9 cellular contexts compared by ENCODE assay signal in the genomic region with DNA sequence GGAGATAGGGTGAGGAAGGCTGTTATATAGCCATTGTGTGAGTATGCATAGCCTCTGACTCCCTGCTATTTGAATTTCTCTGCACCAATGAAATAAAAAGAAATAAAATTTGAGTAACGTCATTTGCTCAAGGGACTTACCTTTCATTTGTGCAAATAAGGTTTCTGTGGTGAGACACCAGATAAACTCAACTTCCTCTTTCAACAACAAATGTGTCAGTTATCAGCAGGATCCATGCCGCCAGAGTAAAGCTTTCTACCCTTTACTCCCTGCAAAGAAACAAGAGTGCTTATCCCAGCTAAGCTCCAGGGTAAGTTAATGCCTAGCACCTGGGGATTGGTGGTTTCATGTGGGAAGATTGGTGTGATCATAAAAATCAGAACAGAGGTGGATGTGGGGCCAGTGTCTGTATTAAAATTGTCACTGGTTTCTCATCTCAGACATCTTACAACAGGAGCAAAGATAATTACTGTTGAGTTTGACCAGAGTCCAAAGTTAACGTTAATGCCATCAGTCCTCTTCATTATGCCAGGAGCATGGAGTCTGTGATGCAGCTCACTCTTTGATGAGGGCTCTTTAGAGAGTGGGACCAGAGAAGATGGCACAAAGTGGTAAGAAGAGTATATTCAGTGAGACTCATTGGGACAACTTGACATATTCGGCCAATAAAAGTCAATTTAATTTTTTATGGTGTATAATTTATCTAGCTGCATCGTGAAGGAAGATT. TPM values are rescaled to one million over a fixed set of nuclear protein-coding genes. Genes with fewer than 3 reads are reported as not detected.
A peak's percentile ranks its signal among the peaks of the same experiment; 100 is the strongest.
DNase-seq lines count a peak whose midpoint lies in the region; ATAC-seq and TF ChIP-seq lines count a peak whose summit lies in the region.
"Had no signal": no experiment of that assay in that cellular context is flagged by ENCODE, and none has a peak within 500 bp of the region (broad histone marks: within the 10 kb centered on the region; RNA-seq: fewer than 3 reads in every experiment).

A gene with protein sequence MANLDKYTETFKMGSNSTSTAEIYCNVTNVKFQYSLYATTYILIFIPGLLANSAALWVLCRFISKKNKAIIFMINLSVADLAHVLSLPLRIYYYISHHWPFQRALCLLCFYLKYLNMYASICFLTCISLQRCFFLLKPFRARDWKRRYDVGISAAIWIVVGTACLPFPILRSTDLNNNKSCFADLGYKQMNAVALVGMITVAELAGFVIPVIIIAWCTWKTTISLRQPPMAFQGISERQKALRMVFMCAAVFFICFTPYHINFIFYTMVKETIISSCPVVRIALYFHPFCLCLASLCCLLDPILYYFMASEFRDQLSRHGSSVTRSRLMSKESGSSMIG (plus strand): TSS at position 206 of the 727 bp plus-strand sequence. CDS start 15,130 bp downstream, outside the sequence.

- CTCF ChIA-PET in A673 (lab: Charles Lee) = no interaction called here

- no peaks in the 10 kb centered on the region for H3K9me3 Mint-ChIP-seq in activated T-cell treated with anti-CD3 and anti-CD28 coated beads, Interleukin-2, amount 50 U/mL, for 4 hours
- H3K9me3 Mint-ChIP-seq in progenitor cell of endocrine pancreas (ENCODE audit: low read depth) = peaks cover 20% of the 10 kb centered on the region

- DNase-seq in GDM1 (lab: John Stamatoyannopoulos, UW) (peak; percentile 32), NCI-H146 treated with DMSO at 0.1 percent for 48 hours (lab: John Stamatoyannopoulos, UW; ENCODE audit: unreplicated experiment) (no peak), NCI-H2196 treated with DMSO at 0.1 percent for 48 hours (lab: John Stamatoyannopoulos, UW; ENCODE audit: unreplicated experiment) (no peak), A673 (ENCODE audit: low spot score) (no peak), progenitor cell of endocrine pancreas (ENCODE audit: low spot score, unreplicated experiment) (no peak)
- DNase-seq in activated T-cell treated with anti-CD3 and anti-CD28 coated beads, Interleukin-2, amount 50 U/mL, for 4 hours = no peak

- peaks cover 3% of the 10 kb centered on the region for H3K36me3 Mint-ChIP-seq in activated T-cell treated with anti-CD3 and anti-CD28 coated beads, Interleukin-2, amount 50 U/mL, for 4 hours (ENCODE audit: insufficient read depth)
- H3K36me3 Mint-ChIP-seq in progenitor cell of endocrine pancreas (ENCODE audit: insufficient read depth) = no peaks in the 10 kb centered on the region

- H3K9me3 ChIP-seq in A673 (ENCODE audit: low read depth, low read length, poor library complexity, severe bottlenecking) = no peaks in the 10 kb centered on the region

- H3K4me1 Mint-ChIP-seq in activated T-cell treated with anti-CD3 and anti-CD28 coated beads, Interleukin-2, amount 50 U/mL, for 4 hours (ENCODE audit: low read depth) = peaks cover 57% of the 10 kb centered on the region
- H3K4me1 Mint-ChIP-seq in progenitor cell of endocrine pancreas (ENCODE audit: low read depth) = no peaks in the 10 kb centered on the region

- H3K27ac ChIP-seq in A673 (ENCODE audit: low read depth, low read length, poor library complexity, severe bottlenecking) = no peak within 1 kb of the TSS

- H3K4me3 ChIP-seq in A673 (ENCODE audit: low read depth, low read length, poor library complexity, severe bottlenecking) = no peak within 1 kb of the TSS

- intact Hi-C loops in A673 (cut with micrococcal nuclease; ENCODE audit: unreplicated experiment) = no loop called here

- no peaks in the 10 kb centered on the region for H3K27me3 ChIP-seq in A673 (replicated peaks; ENCODE audit: insufficient read depth, low read depth, low read length, poor library complexity)

- H3K4me1 ChIP-seq in A673 (ENCODE audit: insufficient read depth, low read length, poor library complexity, severe bottlenecking) = no peaks in the 10 kb centered on the region

- H3K27me3 Mint-ChIP-seq in activated T-cell treated with anti-CD3 and anti-CD28 coated beads, Interleukin-2, amount 50 U/mL, for 4 hours (ENCODE audit: low read depth) = no peaks in the 10 kb centered on the region
- H3K27me3 Mint-ChIP-seq in progenitor cell of endocrine pancreas = no peaks in the 10 kb centered on the region

- no TSS peak for BruUV-seq in A673 (replicated peaks; lab: Mats Ljungman, UMichigan)

- POLR2A ChIA-PET in A673 (lab: Charles Lee; ENCODE audit: low non-redundant PET) = no interaction called here

- H3K4me3 Mint-ChIP-seq in activated T-cell treated with anti-CD3 and anti-CD28 coated beads, Interleukin-2, amount 50 U/mL, for 4 hours = peak within 1 kb of the TSS; percentile 90
- no peak within 1 kb of the TSS for H3K4me3 Mint-ChIP-seq in progenitor cell of endocrine pancreas (ENCODE audit: low read depth)

- peak; percentile 66 for ATAC-seq in GM19452 (IDR thresholded peaks at IDR 0.05; ENCODE audit: unreplicated experiment)
- ATAC-seq in HG03457 (IDR thresholded peaks at IDR 0.05; ENCODE audit: unreplicated experiment) = peak; percentile 54
- ATAC-seq in activated T-cell treated with anti-CD3 and anti-CD28 coated beads, Interleukin-2, amount 50 U/mL, for 4 hours = peak; percentile 75 to 79

- H3K36me3 ChIP-seq in A673 (ENCODE audit: insufficient read depth, low read length, poor library complexity, severe bottlenecking) = no peaks in the 10 kb centered on the region

- TF ChIP-seq CTCF in A673 (conservative IDR thresholded peaks at IDR 0.05; ENCODE audit: low read depth, low read length) (no peak), progenitor cell of endocrine pancreas (IDR thresholded peaks at IDR 0.05; ENCODE audit: unreplicated experiment) (no peak)

- H3K27ac Mint-ChIP-seq in progenitor cell of endocrine pancreas = no peak within 1 kb of the TSS

RNA-seq across cellular contexts. Expression of the gene that starts here (rescaled TPM):
- total RNA-seq in activated T-cell treated with anti-CD3 and anti-CD28 coated beads, Interleukin-2, amount 50 U/mL, for 4 hours = 10 to 100 TPM in 2 of 3 donors, 1 to 10 TPM in 1; 9.6 to 12.7 (median 12.7) TPM
- total RNA-seq in A673 (2021) = not detected in 2 replicates
- not detected in 2 replicates for total RNA-seq in progenitor cell of endocrine pancreas
- total RNA-seq: pulmonary artery endothelial cell had no signal

Comparison
In these comparisons a context has a peak if more than half of its experiments do, and no peak if none do; other contexts are left out.
1. RNA of the gene that starts here (total RNA-seq): 9.6 to 12.7 TPM in activated T-cell treated with anti-CD3 and anti-CD28 coated beads, Interleukin-2, amount 50 U/mL, for 4 hours; not detected in A673 and not detected in progenitor cell of endocrine pancreas; every median in the first group is over 10 times any median in the second.
2. Peak in every context shown above with its lines, with median percentiles within 50 percentile points of each other: ATAC-seq.